15 cellular contexts compared by ENCODE assay signal in genomic region chr1:96842215-96842614, GRCh38.
DNase-seq lines count a peak whose midpoint lies in the region; ATAC-seq, FAIRE-seq and TF ChIP-seq lines count a peak whose summit lies in the region.
"Had no signal": no experiment of that assay in that cellular context is flagged by ENCODE, and none has a peak within 500 bp of the region (broad histone marks: within the 10 kb centered on the region; RNA-seq: fewer than 3 reads in every experiment).

No MANE protein-coding gene starts in this region.

- in situ Hi-C loops in K562 (cut with MboI) (no loop called here), HepG2 (cut with HindIII; ENCODE audit: extremely low pct_ligation_motif_present, low pct_unique_long_range_greater_than_20kb) (loop anchor here (5.0 kb wide), 1 partner anchor 605 kb away; no protein-coding TSS in a partner anchor)

- no peak overlapping the region for H3K4me2 ChIP-seq in K562 (ENCODE audit: insufficient read depth, low read length)
- H3K4me2 ChIP-seq in HepG2 (ENCODE audit: low read depth, low read length): no peak overlapping the region
- H3K4me2 ChIP-seq: KMS-11 had no signal

- H3K4me3 Mint-ChIP-seq in stimulated activated effector memory CD8-positive, alpha-beta T cell treated with anti-CD3 and anti-CD28 coated beads, Interleukin-12 subunit alpha, Interleukin-12 subunit beta, amount 100 ng/mL, for 72 hours: no peak overlapping the region
- H3K4me3 Mint-ChIP-seq: CD8-positive, alpha-beta memory T cell; T-helper 2 cell treated with Interferon-gamma antibody and Interleukin-4, amounts not matched to agents 5 μg/mL and 100 μg/mL, for 36 hours had no signal

- no TSS peak for BruUV-seq in K562 (replicated peaks; lab: Mats Ljungman, UMichigan)
- BruUV-seq in HepG2 (replicated peaks; lab: Mats Ljungman, UMichigan): no TSS peak

- TF ChIP-seq POLR2A in K562 (conservative IDR thresholded peaks at IDR 0.05) (no peak), HepG2 (IDR thresholded peaks at IDR 0.05; ENCODE audit: insufficient read depth in 1 of 2, low read depth in 2 of 2, low read length in 2 of 2) (no peak)

- CTCF ChIA-PET in K562 (lab: Yijun Ruan, JAX; ENCODE audit: low intra/inter-chr PET ratio) (interaction anchor here (0.6 kb wide), 1 partner anchor 1533 kb away, joined by 3 read pairs; no protein-coding TSS in a partner anchor), HepG2 (lab: Yijun Ruan, JAX; ENCODE audit: low intra/inter-chr PET ratio, low total read pairs) (no interaction called here)

- H3K27ac ChIP-seq in K562 (ENCODE audit: extremely low read depth, low read depth, low read length): no peak overlapping the region
- H3K27ac ChIP-seq in HepG2 (ENCODE audit: extremely low read length, insufficient read depth, low read length): no peak overlapping the region
- H3K27ac ChIP-seq: KMS-11, pancreas, tibial artery had no signal

- peak; percentile 56 for DNase-seq in MV-4-11 (lab: John Stamatoyannopoulos, UW)
- DNase-seq in K562 (ENCODE audit: extremely low read depth in 1 of 4, low spot score in 3 of 4): no peak
- DNase-seq in HepG2 (ENCODE audit: low spot score): no peak
- DNase-seq in stimulated activated effector memory CD8-positive, alpha-beta T cell treated with anti-CD3 and anti-CD28 coated beads, Interleukin-12 subunit alpha, Interleukin-12 subunit beta, amount 100 ng/mL, for 72 hours (ENCODE audit: low spot score in 2 of 2): no peak
- DNase-seq: activated gamma-delta T cell; caudate nucleus; CD8-positive, alpha-beta memory T cell; pancreas; tibial artery had no signal

- ATAC-seq in K562 (no peak), HepG2 (no peak), HG02981 (IDR thresholded peaks at IDR 0.05; ENCODE audit: unreplicated experiment) (no peak), HG03139 (IDR thresholded peaks at IDR 0.05; ENCODE audit: unreplicated experiment) (no peak), GM18868 (IDR thresholded peaks at IDR 0.05; ENCODE audit: unreplicated experiment) (no peak)
- ATAC-seq in stimulated activated effector memory CD8-positive, alpha-beta T cell treated with anti-CD3 and anti-CD28 coated beads, Interleukin-12 subunit alpha, Interleukin-12 subunit beta, amount 100 ng/mL, for 72 hours: no peak
- ATAC-seq: pancreas had no signal

- H3K9me3 Mint-ChIP-seq in stimulated activated effector memory CD8-positive, alpha-beta T cell treated with anti-CD3 and anti-CD28 coated beads, Interleukin-12 subunit alpha, Interleukin-12 subunit beta, amount 100 ng/mL, for 72 hours: no peaks in the 10 kb centered on the region
- H3K9me3 Mint-ChIP-seq: CD8-positive, alpha-beta memory T cell; T-helper 2 cell treated with Interferon-gamma antibody and Interleukin-4, amounts not matched to agents 5 μg/mL and 100 μg/mL, for 36 hours had no signal

- H3K79me2 ChIP-seq in K562 (ENCODE audit: control insufficient read depth, insufficient read depth, low read length): no peaks in the 10 kb centered on the region
- no peaks in the 10 kb centered on the region for H3K79me2 ChIP-seq in HepG2 (ENCODE audit: insufficient read depth, low read length)

- H2AFZ ChIP-seq in K562 (ENCODE audit: low read depth, low read length) (no peak overlapping the region), HepG2 (ENCODE audit: low read length) (no peak overlapping the region)

- POLR2A ChIA-PET in K562 (lab: Yijun Ruan, JAX) (no interaction called here), HepG2 (lab: Yijun Ruan, JAX) (no interaction called here)

- H3K36me3 ChIP-seq in K562 (ENCODE audit: control insufficient read depth, insufficient read depth, low read length): no peaks in the 10 kb centered on the region
- no peaks in the 10 kb centered on the region for H3K36me3 ChIP-seq in HepG2 (replicated peaks in 1 of 2; ENCODE audit: control insufficient read depth in 1 of 2, insufficient read depth in 2 of 2, low read length in 2 of 2)
- H3K36me3 ChIP-seq: pancreas, tibial artery had no signal

- H3K9me3 ChIP-seq in K562 (replicated peaks; ENCODE audit: control insufficient read depth, insufficient read depth, low read depth, low read length) (no peaks in the 10 kb centered on the region), HepG2 (ENCODE audit: low read length) (no peaks in the 10 kb centered on the region)
- H3K9me3 ChIP-seq: pancreas, tibial artery had no signal

- no peak for FAIRE-seq in K562 (lab: Jason Lieb, UNC)
- no peak for FAIRE-seq in HepG2 (lab: Jason Lieb, UNC)
- FAIRE-seq: pancreas had no signal

- H3K9ac ChIP-seq in K562 (ENCODE audit: insufficient read depth in 1 of 2, low read depth in 2 of 2, low read length in 2 of 2): no peak overlapping the region
- no peak overlapping the region for H3K9ac ChIP-seq in HepG2 (ENCODE audit: insufficient read depth, low read depth, low read length)
- H3K9ac ChIP-seq: KMS-11 had no signal

- peak in 1 of 2 experiments; percentile 35; a peak in 2 of 4 replicates for TF ChIP-seq RAD21 in K562 (CRISPR knock-in tag; conservative IDR thresholded peaks at IDR 0.05 in 1 of 2, IDR thresholded peaks at IDR 0.05 in 1 of 2)
- no peak for TF ChIP-seq RAD21 in HepG2 (CRISPR knock-in tag; IDR thresholded peaks at IDR 0.05)

- intact Hi-C loops in K562 (cut with micrococcal nuclease) (loop anchor here (10.0 kb wide), 1 partner anchor 1537 kb away; no protein-coding TSS in a partner anchor), HepG2 (cut with micrococcal nuclease; ENCODE audit: unreplicated experiment) (no loop called here)

- peak; percentile 24 for TF ChIP-seq CTCF in GM12873 (IDR thresholded peaks at IDR 0.05; ENCODE audit: insufficient read depth, low read depth, low read length, missing control alignments)
- TF ChIP-seq CTCF in K562 (IDR thresholded peaks at IDR 0.05 in 2 of 3, conservative IDR thresholded peaks at IDR 0.05 in 1 of 3; ENCODE audit: insufficient read depth in 2 of 3, low read depth in 1 of 3, low read length in 3 of 3): peak in 2 of 3 experiments; percentile 10 to 22; a peak in 1 of 6 replicates
- peak; percentile 27; the same call in 1 of the 2 replicates for TF ChIP-seq CTCF in HepG2 (CRISPR knock-in tag; IDR thresholded peaks at IDR 0.05)

- H3K4me1 ChIP-seq in K562 (replicated peaks in 1 of 2; ENCODE audit: control insufficient read depth in 2 of 2, insufficient read depth in 2 of 2, low read length in 2 of 2): 0 out of 5 replicates have a peak, but pooled peaks cover 0 to 2% of the 10 kb centered on the region in 2 experiments
- no peaks in the 10 kb centered on the region for H3K4me1 ChIP-seq in HepG2 (ENCODE audit: insufficient read depth, low read length)
- H3K4me1 ChIP-seq: pancreas, tibial artery had no signal

- no peaks in the 10 kb centered on the region for H3K9me1 ChIP-seq in K562 (ENCODE audit: control insufficient read depth, insufficient read depth, low read length)

- no peaks in the 10 kb centered on the region for H3K36me3 Mint-ChIP-seq in stimulated activated effector memory CD8-positive, alpha-beta T cell treated with anti-CD3 and anti-CD28 coated beads, Interleukin-12 subunit alpha, Interleukin-12 subunit beta, amount 100 ng/mL, for 72 hours
- H3K36me3 Mint-ChIP-seq: CD8-positive, alpha-beta memory T cell had no signal

- TF ChIP-seq EP300 in K562 (IDR thresholded peaks at IDR 0.05; ENCODE audit: low read length): no peak
- no peak for TF ChIP-seq EP300 in HepG2 (IDR thresholded peaks at IDR 0.05; ENCODE audit: low read depth in 2 of 2, low read length in 2 of 2)
- TF ChIP-seq EP300 in HepG2 (CRISPR knock-in tag; IDR thresholded peaks at IDR 0.05; ENCODE audit: borderline replicate concordance): no peak

- no peaks in the 10 kb centered on the region for H4K20me1 ChIP-seq in K562 (replicated peaks; ENCODE audit: control insufficient read depth, insufficient read depth, low read length)
- H4K20me1 ChIP-seq in HepG2 (ENCODE audit: insufficient read depth, low read length): no peaks in the 10 kb centered on the region

- no peak overlapping the region for H3K4me3 ChIP-seq in K562
- H3K4me3 ChIP-seq in HepG2 (replicated peaks in 1 of 3; ENCODE audit: insufficient read depth in 1 of 3, low read depth in 2 of 3, low read length in 3 of 3): no peak overlapping the region
- H3K4me3 ChIP-seq: pancreas, tibial artery had no signal

- no peaks in the 10 kb centered on the region for H3K4me1 Mint-ChIP-seq in stimulated activated effector memory CD8-positive, alpha-beta T cell treated with anti-CD3 and anti-CD28 coated beads, Interleukin-12 subunit alpha, Interleukin-12 subunit beta, amount 100 ng/mL, for 72 hours
- H3K4me1 Mint-ChIP-seq: CD8-positive, alpha-beta memory T cell had no signal

- no peak overlapping the region for H3K27ac Mint-ChIP-seq in stimulated activated effector memory CD8-positive, alpha-beta T cell treated with anti-CD3 and anti-CD28 coated beads, Interleukin-12 subunit alpha, Interleukin-12 subunit beta, amount 100 ng/mL, for 72 hours
- H3K27ac Mint-ChIP-seq: CD8-positive, alpha-beta memory T cell; T-helper 2 cell treated with Interferon-gamma antibody and Interleukin-4, amounts not matched to agents 5 μg/mL and 100 μg/mL, for 36 hours had no signal

- H3K27me3 ChIP-seq in K562 (ENCODE audit: control insufficient read depth in 2 of 2, insufficient read depth in 2 of 2, low read length in 2 of 2): no peaks in the 10 kb centered on the region; a peak in 1 of 5 replicates
- H3K27me3 ChIP-seq in HepG2 (ENCODE audit: control insufficient read depth in 1 of 2, insufficient read depth in 2 of 2, low read length in 2 of 2): no peaks in the 10 kb centered on the region
- H3K27me3 ChIP-seq: pancreas, tibial artery had no signal

TF ChIP-seq in K562, 482 proteins besides CTCF, POLR2A, EP300 and RAD21 (continues in another document):
- no peak for TF ChIP-seq DNMT1 (IDR thresholded peaks at IDR 0.05)

TF ChIP-seq in HepG2, 621 proteins besides CTCF, POLR2A, EP300 and RAD21:
- peak; percentile 56 for TF ChIP-seq STAG1 (CRISPR knock-in tag; IDR thresholded peaks at IDR 0.05)
- TF ChIP-seq ZMAT5 (CRISPR knock-in tag; IDR thresholded peaks at IDR 0.05; ENCODE audit: borderline replicate concordance, low read depth): no peak
